32 cellular contexts compared by ENCODE assay signal in genomic region chr15:87263844-87264243, GRCh38.
"Had no signal": no experiment of that assay in that cellular context is flagged by ENCODE, and none has a peak within 500 bp of the region (broad histone marks: within the 10 kb centered on the region; RNA-seq: fewer than 3 reads in every experiment).

No MANE protein-coding gene starts in this region.

- H3K4me1 Mint-ChIP-seq: memory B cell; mesothelial cell of epicardium; naive B cell; neural crest cell; stimulated activated effector memory CD8-positive, alpha-beta T cell treated with anti-CD3 and anti-CD28 coated beads, Interleukin-12 subunit alpha, Interleukin-12 subunit beta, amount 100 ng/mL, for 72 hours had no signal

- DNase-seq: cerebellar nuclear complex; cortex of kidney; effector memory CD8-positive, alpha-beta T cell; erythroblast; esophagus squamous epithelium; gastrocnemius medialis; head of caudate nucleus; left cardiac atrium; left ventricle myocardium superior; mucosa of descending colon; naive B cell; stimulated activated CD4-positive, alpha-beta T cell treated with anti-CD3 and anti-CD28 coated beads, Interleukin-12 subunit alpha, Interleukin-12 subunit beta, amount 100 ng/mL, for 4 hours; stimulated activated CD4-positive, alpha-beta T cell treated with anti-CD3 and anti-CD28 coated beads, Interleukin-1b, Interleukin-23, amount 100 ng/mL, for 48 hours; stimulated activated CD4-positive, alpha-beta T cell treated with anti-CD3 and anti-CD28 coated beads, Interleukin-4, amount 100 ng/mL, for 24 hours; stimulated activated naive CD8-positive, alpha-beta T cell treated with anti-CD3 and anti-CD28 coated beads, Interleukin-15, Interleukin-2, amounts not matched to agents 100 U/mL and 50 U/mL, for 24 hours; substantia nigra; testis; tibial artery had no signal

- H3K27me3 Mint-ChIP-seq: memory B cell; natural killer cell treated with Interleukin-12 subunit alpha and Interleukin-12 subunit beta and Interleukin-15 and Interleukin-18, amount 100 ng/mL, for 72 hours had no signal

- FAIRE-seq: endometrium, islet of Langerhans had no signal

- H3K4me3 ChIP-seq: esophagus squamous epithelium, gastrocnemius medialis, lung, mucosa of descending colon, smooth muscle cell, testis, tibial artery had no signal

- H3K4me1 ChIP-seq: esophagus squamous epithelium, gastrocnemius medialis, parathyroid adenoma, testis, tibial artery had no signal

- H3K27ac Mint-ChIP-seq: effector memory CD8-positive, alpha-beta T cell; memory B cell; mesothelial cell of epicardium; naive B cell; natural killer cell treated with Interleukin-12 subunit alpha and Interleukin-12 subunit beta and Interleukin-15 and Interleukin-18, amount 100 ng/mL, for 72 hours; progenitor cell of endocrine pancreas; stimulated activated effector memory CD8-positive, alpha-beta T cell treated with anti-CD3 and anti-CD28 coated beads, Interleukin-12 subunit alpha, Interleukin-12 subunit beta, amount 100 ng/mL, for 72 hours; type B pancreatic cell had no signal

- H3K4me3 Mint-ChIP-seq: effector memory CD8-positive, alpha-beta T cell; memory B cell; mesothelial cell of epicardium; naive B cell; natural killer cell treated with Interleukin-12 subunit alpha and Interleukin-12 subunit beta and Interleukin-15 and Interleukin-18, amount 100 ng/mL, for 72 hours; neural crest cell; stimulated activated effector memory CD8-positive, alpha-beta T cell treated with anti-CD3 and anti-CD28 coated beads, Interleukin-12 subunit alpha, Interleukin-12 subunit beta, amount 100 ng/mL, for 72 hours; type B pancreatic cell had no signal

- H3K36me3 ChIP-seq: esophagus squamous epithelium, gastrocnemius medialis, neutrophil, tibial artery had no signal

- H3K36me3 Mint-ChIP-seq: memory B cell; mesothelial cell of epicardium; naive B cell; stimulated activated effector memory CD8-positive, alpha-beta T cell treated with anti-CD3 and anti-CD28 coated beads, Interleukin-12 subunit alpha, Interleukin-12 subunit beta, amount 100 ng/mL, for 72 hours; type B pancreatic cell had no signal

- H3K27ac ChIP-seq: esophagus squamous epithelium, gastrocnemius medialis, neutrophil, parathyroid adenoma, testis, tibial artery had no signal

- H3K79me2 ChIP-seq: parathyroid adenoma had no signal

- ATAC-seq: effector memory CD8-positive, alpha-beta T cell; gastrocnemius medialis; left cardiac atrium; left ventricle myocardium superior; mucosa of descending colon; natural killer cell treated with Interleukin-12 subunit alpha and Interleukin-12 subunit beta and Interleukin-15 and Interleukin-18, amount 100 ng/mL, for 72 hours; sciatic nerve; stimulated activated effector memory CD8-positive, alpha-beta T cell treated with anti-CD3 and anti-CD28 coated beads, Interleukin-12 subunit alpha, Interleukin-12 subunit beta, amount 100 ng/mL, for 72 hours; stimulated activated naive CD8-positive, alpha-beta T cell treated with anti-CD3 and anti-CD28 coated beads, Interleukin-15, Interleukin-2, amounts not matched to agents 100 U/mL and 50 U/mL, for 24 hours had no signal

- H2AFZ ChIP-seq: parathyroid adenoma had no signal

- H3K9me3 ChIP-seq: esophagus squamous epithelium, gastrocnemius medialis, neutrophil, testis, tibial artery had no signal

- H3K27me3 ChIP-seq: esophagus squamous epithelium, gastrocnemius medialis, neutrophil, testis, tibial artery had no signal

- H3K9ac ChIP-seq: parathyroid adenoma had no signal

- H3K4me2 ChIP-seq: smooth muscle cell had no signal
